ENCODE assay signal across 24 cellular contexts in genomic region chr20:63783970-63784369, GRCh38.
"Had no signal": no experiment of that assay in that cellular context is flagged by ENCODE, and none has a peak within 500 bp of the region (broad histone marks: within the 10 kb centered on the region; RNA-seq: fewer than 3 reads in every experiment).

No MANE protein-coding gene starts in this region.

- H3K4me3 Mint-ChIP-seq: activated CD8-positive, alpha-beta T cell treated with anti-CD3 and anti-CD28 coated beads for 36 hours; activated naive CD4-positive, alpha-beta T cell treated with anti-CD3 and anti-CD28 coated beads, Interleukin-2, amount 50 U/mL, for 24 hours; activated T-cell treated with anti-CD3 and anti-CD28 coated beads, Interleukin-2, amount 50 U/mL, for 72 hours; brain; T-helper 1 cell treated with Interleukin-12 subunit alpha and Interleukin-12 subunit beta and Interleukin-4 antibody, amounts not matched to agents 30 μg/mL and 1 μg/mL, for 36 hours had no signal

- H3K36me3 ChIP-seq: MG63, Peyer's patch, SJSA1 had no signal

- DNase-seq: activated CD4-positive, alpha-beta T cell treated with anti-CD3 and anti-CD28 coated beads for 4 hours; activated CD8-positive, alpha-beta memory T cell treated with anti-CD3 and anti-CD28 coated beads, Interleukin-2, amount 50 U/mL, for 4 hours; activated CD8-positive, alpha-beta T cell treated with anti-CD3 and anti-CD28 coated beads for 36 hours; activated effector memory CD4-positive, alpha-beta T cell treated with Interleukin-2 at 50 U/mL for 16 hours; activated naive CD4-positive, alpha-beta T cell; activated T-cell treated with anti-CD3 and anti-CD28 coated beads, Interleukin-2, amount 50 U/mL, for 72 hours; MG63; NCI-H1105; NCI-H1436; NCI-H1694 treated with DMSO at 0.1 percent for 48 hours; NCI-H2029 treated with DMSO at 0.1 percent for 48 hours; NCI-H510A treated with DMSO at 0.1 percent for 48 hours; NCI-H69; NK-92 treated with Interleukin-12 subunit alpha and Interleukin-12 subunit beta, amount 100 ng/mL, for 24 hours; Peyer's patch; SHP77; SW 1271 had no signal

- H3K36me3 Mint-ChIP-seq: activated naive CD4-positive, alpha-beta T cell treated with anti-CD3 and anti-CD28 coated beads, Interleukin-2, amount 50 U/mL, for 24 hours had no signal

- H3K27me3 ChIP-seq: MG63, Peyer's patch, SJSA1 had no signal

- H3K4me3 ChIP-seq: MG63, Peyer's patch, SJSA1 had no signal

- H3K4me1 ChIP-seq: Peyer's patch, SJSA1 had no signal

- H3K27ac Mint-ChIP-seq: activated CD8-positive, alpha-beta T cell treated with anti-CD3 and anti-CD28 coated beads for 36 hours; activated naive CD4-positive, alpha-beta T cell treated with anti-CD3 and anti-CD28 coated beads, Interleukin-2, amount 50 U/mL, for 24 hours; activated T-cell treated with anti-CD3 and anti-CD28 coated beads, Interleukin-2, amount 50 U/mL, for 72 hours; T-helper 1 cell treated with Interleukin-12 subunit alpha and Interleukin-12 subunit beta and Interleukin-4 antibody, amounts not matched to agents 30 μg/mL and 1 μg/mL, for 36 hours had no signal

- H3K9me3 ChIP-seq: MG63, Peyer's patch, SJSA1 had no signal

- H3K27me3 Mint-ChIP-seq: activated CD8-positive, alpha-beta T cell treated with anti-CD3 and anti-CD28 coated beads for 36 hours; activated naive CD4-positive, alpha-beta T cell treated with anti-CD3 and anti-CD28 coated beads, Interleukin-2, amount 50 U/mL, for 24 hours; brain had no signal

- H3K9me3 Mint-ChIP-seq: activated CD8-positive, alpha-beta T cell treated with anti-CD3 and anti-CD28 coated beads for 36 hours; activated naive CD4-positive, alpha-beta T cell treated with anti-CD3 and anti-CD28 coated beads, Interleukin-2, amount 50 U/mL, for 24 hours; activated T-cell treated with anti-CD3 and anti-CD28 coated beads, Interleukin-2, amount 50 U/mL, for 72 hours; brain; T-helper 1 cell treated with Interleukin-12 subunit alpha and Interleukin-12 subunit beta and Interleukin-4 antibody, amounts not matched to agents 30 μg/mL and 1 μg/mL, for 36 hours had no signal

- H3K27ac ChIP-seq: Peyer's patch, RWPE1, SJSA1 had no signal

- ATAC-seq: activated CD4-positive, CD25-positive, alpha-beta regulatory T cell treated with anti-CD3 and anti-CD28 coated beads, Interleukin-2, amount 50 U/mL, for 24 hours; activated CD8-positive, alpha-beta T cell treated with anti-CD3 and anti-CD28 coated beads for 36 hours; activated T-cell treated with anti-CD3 and anti-CD28 coated beads, Interleukin-2, amount 50 U/mL, for 72 hours; SK-N-SH treated with all-trans-retinoic acid at 6 μM for 48 hours had no signal
